Comparison of ENCODE assay signal across 8 cellular contexts in the genomic region with DNA sequence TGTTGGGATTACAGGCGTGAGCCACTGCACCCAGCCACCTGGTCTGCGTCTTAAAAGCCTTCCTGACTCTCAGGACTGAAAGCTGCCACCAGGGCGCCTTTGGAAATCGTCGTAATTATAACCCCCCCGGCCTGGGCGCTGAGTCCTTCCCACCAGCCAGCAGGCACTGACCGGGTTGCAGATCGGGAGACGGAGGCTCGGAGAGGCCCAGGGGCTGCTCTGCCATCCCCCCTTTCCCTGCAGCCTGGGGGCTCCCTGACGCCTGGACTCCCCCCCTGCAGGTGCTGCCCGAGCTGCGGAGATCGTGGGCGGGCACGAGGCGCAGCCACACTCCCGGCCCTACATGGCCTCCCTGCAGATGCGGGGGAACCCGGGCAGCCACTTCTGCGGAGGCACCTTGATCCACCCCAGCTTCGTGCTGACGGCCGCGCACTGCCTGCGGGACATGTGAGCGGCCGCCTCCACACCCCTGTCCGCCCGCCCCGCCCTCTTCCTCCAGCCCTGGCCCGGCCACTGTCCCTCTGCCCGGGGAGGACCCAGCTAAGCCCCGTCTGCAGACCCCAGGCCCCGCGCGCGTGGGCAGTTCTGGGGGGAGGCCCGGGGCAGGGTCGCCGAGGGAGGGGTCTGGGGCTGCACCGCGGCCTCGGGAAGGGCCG. TPM values are rescaled to one million over a fixed set of nuclear protein-coding genes. Genes with fewer than 3 reads are reported as not detected.
DNase-seq lines count a peak whose midpoint lies in the region; ATAC-seq and TF ChIP-seq lines count a peak whose summit lies in the region.

No MANE protein-coding gene starts in this region.

- H3K27me3 ChIP-seq in mammary epithelial cell (ENCODE audit: insufficient read depth, low read length) (peaks cover 9% of the 10 kb centered on the region), lower lobe of right lung (ENCODE audit: low read depth) (peaks cover 55% of the 10 kb centered on the region)

- DNase-seq in ACHN (peak; percentile 22), HFFc6 (no peak), mammary epithelial cell (no peak), lower lobe of right lung (peak; percentile 63), NCI-H2107 treated with DMSO at 0.1 percent for 48 hours (lab: John Stamatoyannopoulos, UW; ENCODE audit: unreplicated experiment) (no peak), NCI-H1436 treated with DMSO at 0.1 percent for 48 hours (lab: John Stamatoyannopoulos, UW) (no peak)

- TF ChIP-seq CTCF in HFFc6 (IDR thresholded peaks at IDR 0.05), result 0 out of 2 replicates have a peak, but pooled peaks have one; percentile 8
- TF ChIP-seq CTCF in mammary epithelial cell (conservative IDR thresholded peaks at IDR 0.05 in 1 of 2, IDR thresholded peaks at IDR 0.05 in 1 of 2; ENCODE audit: extremely low read depth in 1 of 2, insufficient read depth in 1 of 2, low read depth in 1 of 2, low read length in 2 of 2), result peak in 1 of 2 donors; percentile 7
- no peak for TF ChIP-seq CTCF in lower lobe of right lung (IDR thresholded peaks at IDR 0.05)

- no peaks in the 10 kb centered on the region for H3K79me2 ChIP-seq in mammary epithelial cell (ENCODE audit: insufficient read depth, low read length)

- H3K4me3 Mint-ChIP-seq in HFFc6, result no peak overlapping the region

- no peaks in the 10 kb centered on the region for H3K9me3 ChIP-seq in mammary epithelial cell (replicated peaks; ENCODE audit: insufficient read depth, low read length)
- no peaks in the 10 kb centered on the region for H3K9me3 ChIP-seq in lower lobe of right lung

- CTCF ChIA-PET in mammary epithelial cell (lab: Charles Lee; ENCODE audit: low non-redundant PET), result no interaction called here

- no peaks in the 10 kb centered on the region for H3K4me1 Mint-ChIP-seq in HFFc6 (ENCODE audit: low read depth)

- intact Hi-C loops in mammary epithelial cell (cut with micrococcal nuclease) (no loop called here), lower lobe of right lung (cut with DNase I) (no loop called here)

- H3K4me1 ChIP-seq in mammary epithelial cell (ENCODE audit: insufficient read depth, low read length) (peaks cover 14% of the 10 kb centered on the region), lower lobe of right lung (peaks cover 10% of the 10 kb centered on the region)

- WGBS in mammary epithelial cell (ENCODE audit: low coverage, missing lambda C conversion rate), result 23% methylated on average over 6 of the region's 46 CpGs

- H3K9ac ChIP-seq in mammary epithelial cell (ENCODE audit: insufficient read depth, low read length), result no peak overlapping the region

- H3K36me3 ChIP-seq in mammary epithelial cell (ENCODE audit: insufficient read depth, low read length) (no peaks in the 10 kb centered on the region), lower lobe of right lung (no peaks in the 10 kb centered on the region)

- H4K20me1 ChIP-seq in mammary epithelial cell (ENCODE audit: insufficient read depth, low read length), result no peaks in the 10 kb centered on the region

- H3K9me3 Mint-ChIP-seq in HFFc6, result peaks cover 4% of the 10 kb centered on the region; the same call in 1 of the 2 replicates

- no peak overlapping the region for H3K27ac Mint-ChIP-seq in HFFc6

- peaks cover 24% of the 10 kb centered on the region for H3K27me3 Mint-ChIP-seq in HFFc6 (ENCODE audit: insufficient read depth)

- H3K27ac ChIP-seq in mammary epithelial cell (ENCODE audit: insufficient read depth, low read depth, low read length), result no peak overlapping the region
- no peak overlapping the region for H3K27ac ChIP-seq in lower lobe of right lung

- dilution Hi-C loops in mammary epithelial cell (cut with HindIII; ENCODE audit: low sequenced_read_pairs), result no loop called here

- H3K4me3 ChIP-seq in mammary epithelial cell (replicated peaks in 1 of 3; ENCODE audit: insufficient read depth in 1 of 3, low read depth in 2 of 3, low read length in 3 of 3), result peak overlapping the region in 1 of 3 experiments; percentile 23
- H3K4me3 ChIP-seq in lower lobe of right lung, result peak overlapping the region; percentile 21

- no TSS peak for BruUV-seq in mammary epithelial cell (replicated peaks; lab: Mats Ljungman, UMichigan)

- peak overlapping the region; percentile 72 for H3K4me2 ChIP-seq in mammary epithelial cell (ENCODE audit: insufficient read depth, low read depth, low read length)

- in situ Hi-C loops in ACHN (cut with HindIII; ENCODE audit: low pct_ligation_motif_present, low pct_unique_long_range_greater_than_20kb, low sequenced_read_pairs) (no loop called here), mammary epithelial cell (cut with MboI; ENCODE audit: low sequenced_read_pairs in 2 of 2) (no loop called here)

- no peak overlapping the region for H2AFZ ChIP-seq in mammary epithelial cell (ENCODE audit: low read depth, low read length)

- peaks cover 5% of the 10 kb centered on the region; the same call in 1 of the 2 replicates for H3K36me3 Mint-ChIP-seq in HFFc6 (ENCODE audit: low read depth)

- peak; percentile 64 to 67 for ATAC-seq in lower lobe of right lung
- no peak for ATAC-seq in GM21529 (IDR thresholded peaks at IDR 0.05; ENCODE audit: unreplicated experiment)
- ATAC-seq in HG02571 (IDR thresholded peaks at IDR 0.05; ENCODE audit: unreplicated experiment), result no peak

RNA-seq across cellular contexts. Expression of a gene that starts 2.5 kb away (rescaled TPM):
- not detected for total RNA-seq in HFFc6 (2021; fragmentation: NEBNext Ultra II Directional; extraction: Animal tissue kit (Norgen Biotek cat#: 25700))
- total RNA-seq in mammary epithelial cell (not detected), lower lobe of right lung (not detected)
- not detected for polyA plus RNA-seq in mammary epithelial cell
- not detected for polyA minus RNA-seq in mammary epithelial cell

RNA-seq across cellular contexts. Expression of a gene that starts 8.8 kb away (rescaled TPM):
- total RNA-seq in HFFc6 (2021; fragmentation: NEBNext Ultra II Directional; extraction: Animal tissue kit (Norgen Biotek cat#: 25700)), result under 1 TPM in 1 of 6 experiments, not detected in 5; 0.21 TPM
- total RNA-seq in mammary epithelial cell, result not detected
- not detected for polyA plus RNA-seq in mammary epithelial cell
- not detected for polyA minus RNA-seq in mammary epithelial cell
- 0.97 TPM for total RNA-seq in lower lobe of right lung

RNA-seq across cellular contexts. Expression of a gene that starts 15.7 kb away (rescaled TPM):
- not detected for total RNA-seq in HFFc6 (2021; fragmentation: NEBNext Ultra II Directional; extraction: Animal tissue kit (Norgen Biotek cat#: 25700))
- total RNA-seq in mammary epithelial cell, result not detected
- polyA plus RNA-seq in mammary epithelial cell, result not detected
- not detected for polyA minus RNA-seq in mammary epithelial cell
- total RNA-seq in lower lobe of right lung, result 1.7 TPM

RNA-seq across cellular contexts. Expression of a gene that starts 16.2 kb away (rescaled TPM):
- 1 to 10 TPM in 3 of 6 experiments, under 1 TPM in 3; 0.84 to 1.7 (median 0.98) TPM for total RNA-seq in HFFc6 (2021; fragmentation: NEBNext Ultra II Directional; extraction: Animal tissue kit (Norgen Biotek cat#: 25700))
- 1 to 10 TPM in 1 of 2 donors, under 1 TPM in 1; 0.50 to 1.3 TPM for total RNA-seq in mammary epithelial cell
- 1.0 TPM for polyA plus RNA-seq in mammary epithelial cell
- polyA minus RNA-seq in mammary epithelial cell, result not detected
- total RNA-seq in lower lobe of right lung, result 282 TPM

RNA-seq across cellular contexts. Expression of a gene that starts 21.6 kb away (rescaled TPM):
- under 1 TPM in 1 of 6 experiments, not detected in 5; 0.09 TPM for total RNA-seq in HFFc6 (2021; fragmentation: NEBNext Ultra II Directional; extraction: Animal tissue kit (Norgen Biotek cat#: 25700))
- total RNA-seq in mammary epithelial cell (under 1 TPM in 1 of 2 donors, not detected in 1; under 0.01 TPM), lower lobe of right lung (2.1 TPM)
- polyA plus RNA-seq in mammary epithelial cell, result not detected
- not detected for polyA minus RNA-seq in mammary epithelial cell

Comparison
In these comparisons a context has a peak if more than half of its experiments do, and no peak if none do; other contexts are left out.
1. DNase-seq: peak in ACHN (single experiment) and lower lobe of right lung (single experiment); none in HFFc6 (single experiment), mammary epithelial cell (single experiment), NCI-H2107 treated with DMSO at 0.1 percent for 48 hours (single experiment) and NCI-H1436 treated with DMSO at 0.1 percent for 48 hours (single experiment).
2. ATAC-seq: peak in lower lobe of right lung (2 of 2); none in GM21529 (single experiment) and HG02571 (single experiment).